In genomic region chr6:16238658-16239089, GRCh38 we compare ENCODE assay signal across 8 cellular contexts. TPM values are rescaled to one million over a fixed set of nuclear protein-coding genes. Genes with fewer than 3 reads are reported as not detected.
DNase-seq lines count a peak whose midpoint lies in the region; ATAC-seq and TF ChIP-seq lines count a peak whose summit lies in the region.

No MANE protein-coding gene starts in this region.

- H3K4me1 ChIP-seq in thymus (ENCODE audit: control insufficient read depth, insufficient read depth, low read length), result peaks cover 5% of the 10 kb centered on the region

- TF ChIP-seq CTCF in kidney epithelial cell (IDR thresholded peaks at IDR 0.05; ENCODE audit: insufficient read depth, low read length, poor library complexity, severe bottlenecking), result no peak

- DNase-seq in kidney epithelial cell (ENCODE audit: low read depth) (no peak), activated gamma-delta T cell treated with Interleukin-2 at 50 U/mL for 16 hours (no peak), DMS53 treated with DMSO at 0.1 percent for 48 hours (lab: John Stamatoyannopoulos, UW; ENCODE audit: unreplicated experiment) (no peak)

- peak overlapping the region; percentile 3 for H3K27ac ChIP-seq in angular gyrus (ENCODE audit: low read depth, low read length)
- no peak overlapping the region for H3K27ac ChIP-seq in thymus (ENCODE audit: low read depth)

- no peaks in the 10 kb centered on the region for H3K9me3 ChIP-seq in thymus (ENCODE audit: control insufficient read depth)

- WGBS in thymus, result under 1% methylated on average over 34 of the region's 34 CpGs

- H3K4me3 ChIP-seq in kidney epithelial cell (ENCODE audit: low read depth, low read length) (peak overlapping the region; percentile 41), thymus (ENCODE audit: low read length) (peak overlapping the region; percentile 55)

- no peaks in the 10 kb centered on the region for H3K36me3 ChIP-seq in kidney epithelial cell (ENCODE audit: control insufficient read depth, insufficient read depth, low read length)
- no peaks in the 10 kb centered on the region for H3K36me3 ChIP-seq in thymus (ENCODE audit: control insufficient read depth, insufficient read depth)

- H3K27me3 ChIP-seq in kidney epithelial cell (ENCODE audit: control insufficient read depth, insufficient read depth, low read length) (no peaks in the 10 kb centered on the region), thymus (ENCODE audit: control insufficient read depth, insufficient read depth) (peaks cover 19% of the 10 kb centered on the region)

- peak; percentile 18 for ATAC-seq in GM19035 (IDR thresholded peaks at IDR 0.05; ENCODE audit: unreplicated experiment)
- peak; percentile 6 for ATAC-seq in HG03135 (IDR thresholded peaks at IDR 0.05; ENCODE audit: unreplicated experiment)
- no peak for ATAC-seq in GM21515 (IDR thresholded peaks at IDR 0.05; ENCODE audit: unreplicated experiment)

RNA-seq across cellular contexts. Expression of gene GMPR, which starts 0.3 kb away (rescaled TPM):
- 0.96 and 2.5 TPM in 2 replicates for total RNA-seq in kidney epithelial cell
- polyA plus RNA-seq in thymus, result 17.2 TPM
